In genomic region chr9:134379774-134380431, GRCh38 we compare ENCODE assay signal across 2 cellular contexts.
TF ChIP-seq lines count a peak whose summit lies in the region.

No MANE protein-coding gene starts in this region.

TF ChIP-seq in liver, 16 proteins besides CTCF, POLR2A, EP300 and RAD21:
- TF ChIP-seq NR2F2 (IDR thresholded peaks at IDR 0.05) (no peak), HNF4G (IDR thresholded peaks at IDR 0.05) (no peak), ZBTB33 (IDR thresholded peaks at IDR 0.05) (no peak), RXRA (IDR thresholded peaks at IDR 0.05) (no peak), REST (IDR thresholded peaks at IDR 0.05) (no peak), HNF4A (conservative IDR thresholded peaks at IDR 0.05) (no peak), GABPA (IDR thresholded peaks at IDR 0.05 in 1 of 2, conservative IDR thresholded peaks at IDR 0.05 in 1 of 2) (no peak), YY1 (IDR thresholded peaks at IDR 0.05) (no peak), EGR1 (IDR thresholded peaks at IDR 0.05; ENCODE audit: low read depth in 2 of 2) (no peak), ATF3 (IDR thresholded peaks at IDR 0.05) (no peak), JUND (IDR thresholded peaks at IDR 0.05) (no peak), FOXA2 (IDR thresholded peaks at IDR 0.05) (no peak), FOXA1 (IDR thresholded peaks at IDR 0.05) (no peak)

TF ChIP-seq in HepG2, 621 proteins besides CTCF, POLR2A, EP300 and RAD21:
- no peak for TF ChIP-seq MYC (CRISPR knock-in tag; IDR thresholded peaks at IDR 0.05; ENCODE audit: borderline replicate concordance)
